In genomic region chr11:117195761-117196160, GRCh38 we compare ENCODE assay signal across 30 cellular contexts. TPM values are rescaled to one million over a fixed set of nuclear protein-coding genes. Genes with fewer than 3 reads are reported as not detected.
DNase-seq lines count a peak whose midpoint lies in the region; ATAC-seq, FAIRE-seq and TF ChIP-seq lines count a peak whose summit lies in the region.
"Had no signal": no experiment of that assay in that cellular context is flagged by ENCODE, and none has a peak within 500 bp of the region (broad histone marks: within the 10 kb centered on the region; RNA-seq: fewer than 3 reads in every experiment).

No MANE protein-coding gene starts in this region.

- H3K36me3 ChIP-seq in lower lobe of right lung, result peaks cover 60% of the 10 kb centered on the region
- H3K36me3 ChIP-seq in small intestine (ENCODE audit: control insufficient read depth in 2 of 2, insufficient read depth in 2 of 2, low read length in 2 of 2), result peaks cover 9 to 15% of the 10 kb centered on the region in 2 donors
- H3K36me3 ChIP-seq: uterus had no signal

- intact Hi-C loops in activated B cell treated with CpG ODN at 0.5 μM for 24 hours (cut with micrococcal nuclease), result loop anchor here (2.0 kb wide), 1 partner anchor 17 kb away; the partner anchor contains the start of gene SIDT2
- intact Hi-C loops in lower lobe of right lung (cut with DNase I), result no loop called here

- H3K27ac ChIP-seq in lower lobe of right lung (no peak overlapping the region), small intestine (ENCODE audit: low read depth in 1 of 2, low read length in 1 of 2) (no peak overlapping the region)

- DNase-seq in activated naive CD8-positive, alpha-beta T cell treated with anti-CD3 and anti-CD28 coated beads for 36 hours, result no peak
- DNase-seq in activated B cell treated with CpG ODN at 0.5 μM for 24 hours (no peak), lower lobe of right lung (peak; percentile 43), superior temporal gyrus (ENCODE audit: extremely low spot score) (no peak), small intestine (no peak)
- DNase-seq: 8988T; activated CD4-positive, alpha-beta T cell treated with anti-CD3 and anti-CD28 coated beads, Interleukin-2, amount 50 U/mL, for 4 hours; activated CD4-positive, CD25-positive, alpha-beta regulatory T cell; activated CD8-positive, alpha-beta memory T cell treated with anti-CD3 and anti-CD28 coated beads, Interleukin-2, amount 50 U/mL, for 4 hours; Caco-2; caudate nucleus; dermis blood vessel endothelial cell; H7; hippocampal formation; mesendoderm; NCI-H1105; NCI-H1930; NCI-H526 treated with DMSO at 0.1 percent for 48 hours; stimulated activated CD4-positive, alpha-beta T cell treated with anti-CD3 and anti-CD28 coated beads, Interleukin-4, amount 100 ng/mL, for 24 hours; stimulated activated naive B cell treated with anti-CD40 and anti-IgM and Interleukin-4, amounts not matched to agents 10 μg/mL and 1 μg/mL and 100 μg/mL, for 72 hours; SW 1271 had no signal

- H3K27me3 Mint-ChIP-seq in activated naive CD8-positive, alpha-beta T cell, result no peaks in the 10 kb centered on the region
- no peaks in the 10 kb centered on the region for H3K27me3 Mint-ChIP-seq in activated naive CD8-positive, alpha-beta T cell treated with anti-CD3 and anti-CD28 coated beads for 36 hours
- H3K27me3 Mint-ChIP-seq in activated B cell treated with CpG ODN at 0.5 μM for 24 hours, result no peaks in the 10 kb centered on the region
- no peaks in the 10 kb centered on the region for H3K27me3 Mint-ChIP-seq in stimulated activated memory B cell treated with anti-CD40 and anti-IgM and Interleukin-4, amounts not matched to agents 10 μg/mL and 1 μg/mL and 100 μg/mL, for 72 hours
- H3K27me3 Mint-ChIP-seq: stimulated activated naive B cell treated with anti-CD40 and anti-IgM and Interleukin-4, amounts not matched to agents 10 μg/mL and 1 μg/mL and 100 μg/mL, for 72 hours had no signal

- H3K4me1 Mint-ChIP-seq in activated naive CD8-positive, alpha-beta T cell (ENCODE audit: low read depth), result peaks cover 2% of the 10 kb centered on the region
- H3K4me1 Mint-ChIP-seq in activated naive CD8-positive, alpha-beta T cell treated with anti-CD3 and anti-CD28 coated beads for 36 hours, result no peaks in the 10 kb centered on the region
- H3K4me1 Mint-ChIP-seq in activated B cell treated with CpG ODN at 0.5 μM for 24 hours, result peaks cover 41% of the 10 kb centered on the region
- peaks cover 32% of the 10 kb centered on the region for H3K4me1 Mint-ChIP-seq in stimulated activated memory B cell treated with anti-CD40 and anti-IgM and Interleukin-4, amounts not matched to agents 10 μg/mL and 1 μg/mL and 100 μg/mL, for 72 hours

- POLR2A ChIA-PET in activated B cell treated with CpG ODN at 0.5 μM for 24 hours (lab: Charles Lee), result interaction anchor here (1.0 to 2.9 kb wide), 3 partner anchors 16 to 22 kb away, joined by 3 to 12 read pairs (median 11); no protein-coding TSS in a partner anchor

- H3K27me3 ChIP-seq in lower lobe of right lung (ENCODE audit: low read depth) (no peaks in the 10 kb centered on the region), small intestine (ENCODE audit: control insufficient read depth in 2 of 2, insufficient read depth in 2 of 2, low read length in 2 of 2) (no peaks in the 10 kb centered on the region)
- H3K27me3 ChIP-seq: gastroesophageal sphincter, uterus had no signal

- H3K4me3 Mint-ChIP-seq in activated naive CD8-positive, alpha-beta T cell, result no peak overlapping the region
- no peak overlapping the region for H3K4me3 Mint-ChIP-seq in activated naive CD8-positive, alpha-beta T cell treated with anti-CD3 and anti-CD28 coated beads for 36 hours
- no peak overlapping the region for H3K4me3 Mint-ChIP-seq in activated B cell treated with CpG ODN at 0.5 μM for 24 hours
- H3K4me3 Mint-ChIP-seq in stimulated activated memory B cell treated with anti-CD40 and anti-IgM and Interleukin-4, amounts not matched to agents 10 μg/mL and 1 μg/mL and 100 μg/mL, for 72 hours, result no peak overlapping the region
- H3K4me3 Mint-ChIP-seq: nephron; stimulated activated naive B cell treated with anti-CD40 and anti-IgM and Interleukin-4, amounts not matched to agents 10 μg/mL and 1 μg/mL and 100 μg/mL, for 72 hours had no signal

- peaks cover 13% of the 10 kb centered on the region for H3K4me1 ChIP-seq in lower lobe of right lung
- peaks cover 0 to 3% of the 10 kb centered on the region in 2 donors for H3K4me1 ChIP-seq in small intestine (ENCODE audit: control insufficient read depth in 2 of 2, insufficient read depth in 1 of 2, low read depth in 1 of 2, low read length in 1 of 2)
- H3K4me1 ChIP-seq: uterus had no signal

- H3K9me3 ChIP-seq in lower lobe of right lung (no peaks in the 10 kb centered on the region), small intestine (ENCODE audit: control insufficient read depth, low read depth) (no peaks in the 10 kb centered on the region)
- H3K9me3 ChIP-seq: Caco-2, gastroesophageal sphincter, uterus had no signal

- no peak for TF ChIP-seq CTCF in activated B cell treated with CpG ODN at 0.5 μM for 24 hours (IDR thresholded peaks at IDR 0.05)
- no peak for TF ChIP-seq CTCF in lower lobe of right lung (IDR thresholded peaks at IDR 0.05)

- WGBS in small intestine, 3 donors, result 91 to 96% (median 93%) methylated on average over 19 of the region's 19 CpGs

- H3K27ac Mint-ChIP-seq in activated naive CD8-positive, alpha-beta T cell, result peak overlapping the region; percentile 58
- no peak overlapping the region for H3K27ac Mint-ChIP-seq in activated naive CD8-positive, alpha-beta T cell treated with anti-CD3 and anti-CD28 coated beads for 36 hours
- peak overlapping the region; percentile 66 for H3K27ac Mint-ChIP-seq in activated B cell treated with CpG ODN at 0.5 μM for 24 hours
- peak overlapping the region; percentile 16 for H3K27ac Mint-ChIP-seq in stimulated activated memory B cell treated with anti-CD40 and anti-IgM and Interleukin-4, amounts not matched to agents 10 μg/mL and 1 μg/mL and 100 μg/mL, for 72 hours
- H3K27ac Mint-ChIP-seq: stimulated activated naive B cell treated with anti-CD40 and anti-IgM and Interleukin-4, amounts not matched to agents 10 μg/mL and 1 μg/mL and 100 μg/mL, for 72 hours had no signal

- FAIRE-seq in small intestine (lab: Jason Lieb, UNC), result no peak
- FAIRE-seq: endometrium, G401.6 had no signal

- CTCF ChIA-PET in activated B cell treated with CpG ODN at 0.5 μM for 24 hours (lab: Charles Lee), result interaction anchor here (3.1 kb wide), 1 partner anchor 16 kb away, joined by 13 read pairs; the partner anchor contains the start of gene SIDT2

- no peaks in the 10 kb centered on the region for H3K9me3 Mint-ChIP-seq in activated naive CD8-positive, alpha-beta T cell (ENCODE audit: low read depth)
- H3K9me3 Mint-ChIP-seq in activated naive CD8-positive, alpha-beta T cell treated with anti-CD3 and anti-CD28 coated beads for 36 hours, result no peaks in the 10 kb centered on the region
- H3K9me3 Mint-ChIP-seq in activated B cell treated with CpG ODN at 0.5 μM for 24 hours, result no peaks in the 10 kb centered on the region
- H3K9me3 Mint-ChIP-seq in stimulated activated memory B cell treated with anti-CD40 and anti-IgM and Interleukin-4, amounts not matched to agents 10 μg/mL and 1 μg/mL and 100 μg/mL, for 72 hours, result no peaks in the 10 kb centered on the region
- H3K9me3 Mint-ChIP-seq: activated naive CD4-positive, alpha-beta T cell treated with anti-CD3 and anti-CD28 coated beads, Interleukin-2, amount 50 U/mL, for 72 hours; nephron; stimulated activated naive B cell treated with anti-CD40 and anti-IgM and Interleukin-4, amounts not matched to agents 10 μg/mL and 1 μg/mL and 100 μg/mL, for 72 hours had no signal

- H3K4me3 ChIP-seq in lower lobe of right lung (no peak overlapping the region), small intestine (ENCODE audit: low read depth in 1 of 2, low read length in 2 of 2) (no peak overlapping the region)
- H3K4me3 ChIP-seq: gastroesophageal sphincter, uterus had no signal

- H3K36me3 Mint-ChIP-seq in activated naive CD8-positive, alpha-beta T cell, result no peaks in the 10 kb centered on the region
- peaks cover 4% of the 10 kb centered on the region for H3K36me3 Mint-ChIP-seq in activated naive CD8-positive, alpha-beta T cell treated with anti-CD3 and anti-CD28 coated beads for 36 hours
- peaks cover 68% of the 10 kb centered on the region for H3K36me3 Mint-ChIP-seq in activated B cell treated with CpG ODN at 0.5 μM for 24 hours (ENCODE audit: low read depth)
- H3K36me3 Mint-ChIP-seq in stimulated activated memory B cell treated with anti-CD40 and anti-IgM and Interleukin-4, amounts not matched to agents 10 μg/mL and 1 μg/mL and 100 μg/mL, for 72 hours, result peaks cover 57% of the 10 kb centered on the region
- H3K36me3 Mint-ChIP-seq: activated naive CD4-positive, alpha-beta T cell treated with anti-CD3 and anti-CD28 coated beads, Interleukin-2, amount 50 U/mL, for 72 hours had no signal

- no peak for ATAC-seq in activated B cell treated with CpG ODN at 0.5 μM for 24 hours (ENCODE audit: low read depth)
- ATAC-seq in lower lobe of right lung, result no peak
- no peak for ATAC-seq in stimulated activated memory B cell treated with anti-CD40 and anti-IgM and Interleukin-4, amounts not matched to agents 10 μg/mL and 1 μg/mL and 100 μg/mL, for 72 hours
- ATAC-seq in esophagus mucosa, result no peak
- ATAC-seq: activated naive CD4-positive, alpha-beta T cell treated with anti-CD3 and anti-CD28 coated beads, Interleukin-2, amount 50 U/mL, for 72 hours; gastroesophageal sphincter; stimulated activated naive B cell treated with anti-CD40 and anti-IgM and Interleukin-4, amounts not matched to agents 10 μg/mL and 1 μg/mL and 100 μg/mL, for 72 hours had no signal

RNA-seq across cellular contexts. Expression of gene TAGLN, which starts 3.4 kb away (rescaled TPM):
- total RNA-seq in activated naive CD8-positive, alpha-beta T cell treated with anti-CD3 and anti-CD28 coated beads for 36 hours, result 1 to 10 TPM; 2.0 TPM
- total RNA-seq in activated B cell treated with CpG ODN at 0.5 μM for 24 hours (14.2 and 17.9 TPM in 2 replicates), lower lobe of right lung (297 TPM), esophagus mucosa (55.9 TPM)
- 100 to 1,000 TPM in 2 of 3 donors, 10 to 100 TPM in 1; 57.9 to 611 (median 173) TPM for polyA plus RNA-seq in small intestine

RNA-seq across cellular contexts. Expression of gene SIDT2, which starts 17.2 kb away (rescaled TPM):
- 1 to 10 TPM; 8.0 to 8.7 TPM for total RNA-seq in activated naive CD8-positive, alpha-beta T cell treated with anti-CD3 and anti-CD28 coated beads for 36 hours
- total RNA-seq in activated B cell treated with CpG ODN at 0.5 μM for 24 hours (96.7 and 115 TPM in 2 replicates), lower lobe of right lung (190 TPM), esophagus mucosa (9.8 TPM)
- polyA plus RNA-seq in small intestine, result 10 to 100 TPM; 27.6 to 62.6 (median 48.9) TPM

RNA-seq across cellular contexts. Expression of gene PCSK7, which starts 36.1 kb away (rescaled TPM):
- total RNA-seq in activated naive CD8-positive, alpha-beta T cell treated with anti-CD3 and anti-CD28 coated beads for 36 hours, result 10 to 100 TPM; 85.0 to 85.9 TPM
- total RNA-seq in activated B cell treated with CpG ODN at 0.5 μM for 24 hours (274 and 341 TPM in 2 replicates), lower lobe of right lung (50.2 TPM), esophagus mucosa (44.4 TPM)
- 10 to 100 TPM; 42.0 to 60.8 (median 42.7) TPM for polyA plus RNA-seq in small intestine

RNA-seq across cellular contexts. Expression of gene RNF214, which starts 36.7 kb away (rescaled TPM):
- 10 to 100 TPM; 16.6 to 17.3 TPM for total RNA-seq in activated naive CD8-positive, alpha-beta T cell treated with anti-CD3 and anti-CD28 coated beads for 36 hours
- total RNA-seq in activated B cell treated with CpG ODN at 0.5 μM for 24 hours (18.7 and 22.3 TPM in 2 replicates), lower lobe of right lung (28.9 TPM), esophagus mucosa (13.7 TPM)
- 10 to 100 TPM in 1 of 3 donors, 1 to 10 TPM in 2; 6.9 to 10.8 (median 7.0) TPM for polyA plus RNA-seq in small intestine

RNA-seq across cellular contexts. Expression of gene PAFAH1B2, which starts 51.7 kb away (rescaled TPM):
- total RNA-seq in activated naive CD8-positive, alpha-beta T cell treated with anti-CD3 and anti-CD28 coated beads for 36 hours, result 10 to 100 TPM; 67.5 to 67.6 TPM
- total RNA-seq in activated B cell treated with CpG ODN at 0.5 μM for 24 hours (71.3 and 78.7 TPM in 2 replicates), lower lobe of right lung (78.2 TPM), esophagus mucosa (50.9 TPM)
- 10 to 100 TPM; 23.2 to 25.7 (median 25.7) TPM for polyA plus RNA-seq in small intestine
